In the genomic region with DNA sequence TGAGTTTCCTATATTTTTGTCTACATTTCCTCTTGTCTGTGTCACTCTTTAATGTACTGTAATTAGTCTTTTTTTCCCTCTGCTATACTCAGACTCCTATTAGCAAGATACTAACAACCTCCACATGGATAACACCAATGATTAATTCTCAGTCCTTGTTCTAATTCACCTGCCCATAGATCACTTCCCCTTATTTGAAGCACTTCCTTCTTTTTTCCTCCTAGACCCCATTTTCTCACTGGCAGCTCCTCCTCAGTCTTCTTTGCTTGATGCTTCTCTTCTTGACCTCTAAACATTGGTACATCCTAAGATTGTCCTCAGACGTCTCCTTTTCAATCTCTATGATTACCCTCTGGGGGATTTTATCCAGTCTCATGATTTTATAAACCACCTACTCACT, we compare ENCODE assay signal across 29 cellular contexts.
"Had no signal": no experiment of that assay in that cellular context is flagged by ENCODE, and none has a peak within 500 bp of the region (broad histone marks: within the 10 kb centered on the region; RNA-seq: fewer than 3 reads in every experiment).

No MANE protein-coding gene starts in this region.

- H3K27ac ChIP-seq: left lung, lower lobe of right lung, pancreas, prostate gland, skin epidermis, stomach, testis, thyroid gland, transverse colon, upper lobe of left lung, vagina had no signal

- H3K9me3 ChIP-seq: left lung, lower lobe of right lung, pancreas, prostate gland, stomach, testis, thyroid gland, transverse colon, upper lobe of left lung, vagina had no signal

- H3K36me3 ChIP-seq: left lung, lower lobe of right lung, pancreas, prostate gland, stomach, thyroid gland, transverse colon, upper lobe of left lung, vagina had no signal

- FAIRE-seq: islet of Langerhans, kidney, pancreas had no signal

- DNase-seq: immature natural killer cell; kidney; left colon; left lung; lower lobe of right lung; mammary epithelial cell; mesenchymal stem cell; naive thymus-derived CD8-positive, alpha-beta T cell; nucleus accumbens; pancreas; posterior cingulate gyrus; retina; right cardiac atrium; stimulated activated CD4-positive, alpha-beta T cell treated with anti-CD3 and anti-CD28 coated beads, Interleukin-12 subunit alpha, Interleukin-12 subunit beta, amount 100 ng/mL, for 4 hours; stimulated activated CD4-positive, alpha-beta T cell treated with anti-CD3 and anti-CD28 coated beads, Interleukin-15, amount 100 ng/mL, for 24 hours; stimulated activated CD4-positive, alpha-beta T cell treated with anti-CD3 and anti-CD28 coated beads, Interleukin-2, amount 100 ng/mL, for 24 hours; stimulated activated CD4-positive, alpha-beta T cell treated with anti-CD3 and anti-CD28 coated beads, Interleukin-4, amount 100 ng/mL, for 1 hour; stimulated activated naive B cell treated with anti-CD40 and anti-IgM and Interleukin-4, amounts not matched to agents 10 μg/mL and 1 μg/mL and 100 μg/mL, for 72 hours; stimulated activated naive CD8-positive, alpha-beta T cell treated with anti-CD3 and anti-CD28 coated beads, Interleukin-15, Interleukin-2, amounts not matched to agents 100 U/mL and 50 U/mL, for 24 hours; stomach; testis; thyroid gland; transverse colon; upper lobe of left lung had no signal

- H3K27me3 ChIP-seq: left lung, pancreas, stomach, testis, thyroid gland, transverse colon, upper lobe of left lung, vagina had no signal

- H3K4me3 ChIP-seq: left lung, lower lobe of right lung, pancreas, prostate gland, skin epidermis, stomach, testis, thyroid gland, transverse colon, upper lobe of left lung, vagina had no signal

- ATAC-seq: left colon; left lung; lower lobe of right lung; naive thymus-derived CD8-positive, alpha-beta T cell; pancreas; right cardiac atrium; sciatic nerve; stimulated activated naive CD8-positive, alpha-beta T cell treated with anti-CD3 and anti-CD28 coated beads, Interleukin-15, Interleukin-2, amounts not matched to agents 100 U/mL and 50 U/mL, for 24 hours had no signal

- H3K4me1 ChIP-seq: left lung, lower lobe of right lung, pancreas, prostate gland, stomach, testis, thyroid gland, transverse colon, upper lobe of left lung had no signal
